In genomic region chr2:113314658-113315057, GRCh38 we compare ENCODE assay signal across 2 cellular contexts. TPM values are rescaled to one million over a fixed set of nuclear protein-coding genes. Genes with fewer than 3 reads are reported as not detected.
"Had no signal": no experiment of that assay in that cellular context is flagged by ENCODE, and none has a peak within 500 bp of the region (broad histone marks: within the 10 kb centered on the region; RNA-seq: fewer than 3 reads in every experiment).

No MANE protein-coding gene starts in this region.

RNA-seq across cellular contexts. Expression of gene PAX8, which starts 35.9 kb away (rescaled TPM):
- total RNA-seq: H1, H9 had no signal
